ENCODE assay signal across 10 cellular contexts in genomic region chr3:129602730-129603560, GRCh38. TPM values are rescaled to one million over a fixed set of nuclear protein-coding genes. Genes with fewer than 3 reads are reported as not detected.
DNase-seq lines count a peak whose midpoint lies in the region; ATAC-seq and TF ChIP-seq lines count a peak whose summit lies in the region.
"Had no signal": no experiment of that assay in that cellular context is flagged by ENCODE, and none has a peak within 500 bp of the region (broad histone marks: within the 10 kb centered on the region; RNA-seq: fewer than 3 reads in every experiment).

No MANE protein-coding gene starts in this region.

- H3K4me1 ChIP-seq in mucosa of rectum (ENCODE audit: control insufficient read depth in 2 of 2, insufficient read depth in 2 of 2, low read length in 2 of 2): peaks cover 30 to 36% of the 10 kb centered on the region in 2 donors

- no peak for ATAC-seq in effector memory CD8-positive, alpha-beta T cell (replicated peaks)
- ATAC-seq in HG03175 (IDR thresholded peaks at IDR 0.05; ENCODE audit: unreplicated experiment): no peak
- no peak for ATAC-seq in HG03108 (IDR thresholded peaks at IDR 0.05; ENCODE audit: unreplicated experiment)

- intact Hi-C loops in posterior cingulate gyrus (cut with DNase I): no loop called here

- H3K4me3 ChIP-seq in mucosa of rectum (ENCODE audit: low read length in 2 of 2): peak overlapping the region; percentile 47 to 75

- DNase-seq in A172 (ENCODE audit: low spot score) (peak; percentile 98), posterior cingulate gyrus (no peak), SHP77 (lab: John Stamatoyannopoulos, UW) (no peak)
- no peak for DNase-seq in effector memory CD8-positive, alpha-beta T cell
- DNase-seq: activated T-cell treated with anti-CD3 and anti-CD28 coated beads, Interleukin-2, amount 50 U/mL, for 24 hours had no signal

- H3K4me1 Mint-ChIP-seq in effector memory CD8-positive, alpha-beta T cell (ENCODE audit: low read depth in 2 of 2): peaks cover 57 to 71% of the 10 kb centered on the region in 2 donors

- TF ChIP-seq RAD21 in Ishikawa (IDR thresholded peaks at IDR 0.05; ENCODE audit: low read depth): peak; percentile 6; the same call in 1 of the 2 replicates

- H3K9me3 ChIP-seq in mucosa of rectum (ENCODE audit: control insufficient read depth in 2 of 2, low read length in 2 of 2): no peaks in the 10 kb centered on the region
- H3K9me3 ChIP-seq: Caco-2 had no signal

- peak overlapping the region; percentile 37 to 41 for H3K9ac ChIP-seq in mucosa of rectum (ENCODE audit: low read depth in 1 of 2, low read length in 2 of 2)

- peak overlapping the region; percentile 62 to 68 for H3K27ac ChIP-seq in mucosa of rectum (ENCODE audit: low read depth in 2 of 2, low read length in 2 of 2)

- peak overlapping the region; percentile 91 to 92 for H3K4me3 Mint-ChIP-seq in effector memory CD8-positive, alpha-beta T cell
- H3K4me3 Mint-ChIP-seq: activated T-cell treated with anti-CD3 and anti-CD28 coated beads, Interleukin-2, amount 50 U/mL, for 24 hours had no signal

- H3K27me3 ChIP-seq in mucosa of rectum (ENCODE audit: control insufficient read depth in 2 of 2, insufficient read depth in 2 of 2, low read length in 2 of 2): peaks cover 8 to 13% of the 10 kb centered on the region in 2 donors

- no peaks in the 10 kb centered on the region for H3K9me3 Mint-ChIP-seq in effector memory CD8-positive, alpha-beta T cell
- H3K9me3 Mint-ChIP-seq: activated T-cell treated with anti-CD3 and anti-CD28 coated beads, Interleukin-2, amount 50 U/mL, for 24 hours had no signal

- peak; percentile 37; the same call in 1 of the 2 replicates for TF ChIP-seq EP300 in Ishikawa (IDR thresholded peaks at IDR 0.05; ENCODE audit: borderline replicate concordance)

- H3K27ac Mint-ChIP-seq in effector memory CD8-positive, alpha-beta T cell: peak overlapping the region in 1 of 2 donors; percentile 77
- H3K27ac Mint-ChIP-seq: activated T-cell treated with anti-CD3 and anti-CD28 coated beads, Interleukin-2, amount 50 U/mL, for 24 hours had no signal

- H3K27me3 Mint-ChIP-seq in effector memory CD8-positive, alpha-beta T cell: no peaks in the 10 kb centered on the region

- H3K36me3 ChIP-seq in mucosa of rectum (ENCODE audit: control insufficient read depth in 2 of 2, insufficient read depth in 2 of 2, low read length in 2 of 2): no peaks in the 10 kb centered on the region

- peaks cover 14% of the 10 kb centered on the region for H3K36me3 Mint-ChIP-seq in effector memory CD8-positive, alpha-beta T cell (ENCODE audit: insufficient read depth)

TF ChIP-seq in Ishikawa, 13 proteins besides CTCF, POLR2A, EP300 and RAD21:
- peak; percentile 24; the same call in 1 of the 2 replicates for TF ChIP-seq TAF1 (IDR thresholded peaks at IDR 0.05; ENCODE audit: low read depth)
- TF ChIP-seq NFIC (IDR thresholded peaks at IDR 0.05): peak; percentile 60; the same call in 1 of the 2 replicates
- 0 out of 2 replicates have a peak, but pooled peaks have one; percentile 34 for TF ChIP-seq YY1 (IDR thresholded peaks at IDR 0.05; ENCODE audit: low read depth)
- TF ChIP-seq TCF12 (IDR thresholded peaks at IDR 0.05; ENCODE audit: low read depth): peak; percentile 54; the same call in 1 of the 2 replicates
- TF ChIP-seq MAX (IDR thresholded peaks at IDR 0.05): 0 out of 2 replicates have a peak, but pooled peaks have one; percentile 13
- no peak for TF ChIP-seq CEBPB (IDR thresholded peaks at IDR 0.05)
- peak; percentile 59; the same call in 1 of the 2 replicates for TF ChIP-seq ZBTB7A (IDR thresholded peaks at IDR 0.05; ENCODE audit: low read depth)
- no peak for TF ChIP-seq CREB1 (IDR thresholded peaks at IDR 0.05; ENCODE audit: low read depth)

RNA-seq across cellular contexts. Expression of gene PLXND1, which starts 3.5 kb away (rescaled TPM):
- total RNA-seq in A172 (2014; rRNA removed; shearing (Covaris generic)): 210 and 219 TPM in 2 replicates

RNA-seq across cellular contexts. Expression of gene H1-8, which starts 60.0 kb away (rescaled TPM):
- not detected in 2 replicates for total RNA-seq in A172 (2014; rRNA removed; shearing (Covaris generic))
- total RNA-seq: Caco-2 had no signal
